ENCODE assay signal across 8 cellular contexts in the genomic region with DNA sequence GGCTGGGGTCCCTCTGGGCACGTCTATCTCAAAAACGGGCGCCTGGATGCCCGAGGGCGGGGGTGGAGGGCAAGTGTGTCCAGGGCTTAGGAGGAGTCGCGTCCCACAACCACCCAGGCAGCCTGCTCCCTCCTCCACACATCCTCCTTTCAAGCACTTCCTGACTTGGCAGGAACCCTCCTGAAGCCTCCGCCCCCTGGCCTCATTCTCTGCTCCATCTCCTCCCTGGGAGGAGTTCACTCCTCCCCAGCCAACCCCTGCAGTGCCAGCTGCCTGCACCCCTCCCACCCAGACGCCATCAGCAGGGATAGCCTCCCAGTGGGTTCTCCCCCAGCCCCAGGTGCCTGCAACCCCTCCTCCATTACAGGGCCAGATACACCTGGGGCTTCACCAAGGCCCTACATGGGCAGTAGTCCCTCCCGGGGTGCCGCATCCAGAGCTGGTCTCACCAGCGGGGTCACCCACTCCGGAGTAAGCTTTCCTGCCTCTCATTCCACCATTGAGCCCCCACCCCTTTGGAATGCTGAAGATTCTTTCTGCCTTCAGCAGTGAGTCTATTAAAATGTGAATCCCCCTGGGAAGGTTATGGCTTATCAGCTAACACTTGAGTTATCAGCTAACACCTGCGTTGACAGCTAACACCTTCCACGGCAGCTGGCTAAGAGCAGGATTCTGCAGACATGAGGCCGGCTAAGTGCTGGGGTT. TPM values are rescaled to one million over a fixed set of nuclear protein-coding genes. Genes with fewer than 3 reads are reported as not detected.
DNase-seq lines count a peak whose midpoint lies in the region; ATAC-seq and TF ChIP-seq lines count a peak whose summit lies in the region.

No MANE protein-coding gene starts in this region.

- no peak for TF ChIP-seq CTCF in AG10803 (conservative IDR thresholded peaks at IDR 0.05; ENCODE audit: low read length)
- no peak for TF ChIP-seq CTCF in HCT116 (IDR thresholded peaks at IDR 0.05 in 2 of 3, conservative IDR thresholded peaks at IDR 0.05 in 1 of 3; ENCODE audit: borderline replicate concordance in 1 of 3, insufficient read depth in 1 of 3, low read depth in 2 of 3, low read length in 2 of 3)
- no peak for TF ChIP-seq CTCF in nephron progenitor cell (IDR thresholded peaks at IDR 0.05)
- no peak for TF ChIP-seq CTCF in uterus (IDR thresholded peaks at IDR 0.05)

- peaks cover 7 to 18% of the 10 kb centered on the region in 2 experiments; a peak in 3 of 4 replicates for H3K4me1 ChIP-seq in HCT116 (ENCODE audit: control insufficient read depth in 1 of 2, insufficient read depth in 2 of 2, low read length in 2 of 2)
- peaks cover 0 to 38% of the 10 kb centered on the region in 2 donors for H3K4me1 ChIP-seq in uterus

- intact Hi-C loops in HCT116 (cut with micrococcal nuclease) (no loop called here), uterus (cut with DNase I; ENCODE audit: low total_unique reads) (no loop called here)

- no peaks in the 10 kb centered on the region for H3K27me3 Mint-ChIP-seq in nephron progenitor cell (ENCODE audit: low read depth, poor library complexity)

- H3K4me2 ChIP-seq in HCT116 (ENCODE audit: low read length), result peak overlapping the region; percentile 33

- H3K4me1 Mint-ChIP-seq in nephron progenitor cell, result peaks cover 76% of the 10 kb centered on the region

- no peaks in the 10 kb centered on the region for H3K9me3 Mint-ChIP-seq in nephron progenitor cell

- CTCF ChIA-PET in HCT116 (lab: Charles Lee), result interaction anchor here (2.4 kb wide), 1 partner anchor 87 kb away, joined by 6 read pairs; no protein-coding TSS in a partner anchor

- DNase-seq in AG10803 (ENCODE audit: low read depth) (peak; percentile 65), HCT116 (ENCODE audit: low read depth, low spot score) (no peak), NCI-H526 treated with DMSO at 0.1 percent for 48 hours (lab: John Stamatoyannopoulos, UW) (peak; percentile 24), epidermal melanocyte (ENCODE audit: insufficient read length, low spot score) (peak; percentile 55), nephron progenitor cell (peak; percentile 49), uterus (peak; percentile 77 to 84)
- peak; percentile 44 for DNase-seq in activated CD8-positive, alpha-beta memory T cell treated with anti-CD3 and anti-CD28 coated beads, Interleukin-2, amount 50 U/mL, for 4 hours

- H2AFZ ChIP-seq in HCT116 (ENCODE audit: low read depth, low read length, poor library complexity, severe bottlenecking), result no peak overlapping the region

- ATAC-seq in HCT116 (peak; percentile 70), GM21723 (IDR thresholded peaks at IDR 0.05; ENCODE audit: unreplicated experiment) (no peak)

- H3K79me2 ChIP-seq in HCT116 (ENCODE audit: insufficient read depth, low read length), result no peaks in the 10 kb centered on the region

- no peak overlapping the region for H3K9ac ChIP-seq in HCT116 (ENCODE audit: low read length)

- no peaks in the 10 kb centered on the region for H3K9me2 ChIP-seq in HCT116 (ENCODE audit: insufficient read depth)

- no TSS peak for BruUV-seq in HCT116 (replicated peaks; lab: Mats Ljungman, UMichigan)

- H3K9me3 ChIP-seq in HCT116 (ENCODE audit: control insufficient read depth in 1 of 2, insufficient read depth in 1 of 2, low read depth in 1 of 2, low read length in 2 of 2) (no peaks in the 10 kb centered on the region), uterus (no peaks in the 10 kb centered on the region)

- no peak for TF ChIP-seq POLR2A in HCT116 (IDR thresholded peaks at IDR 0.05; ENCODE audit: borderline replicate concordance, extremely low read depth, insufficient read depth, insufficient read length)
- no peak for TF ChIP-seq POLR2A in uterus (IDR thresholded peaks at IDR 0.05)

- no peaks in the 10 kb centered on the region for H4K20me1 ChIP-seq in HCT116 (ENCODE audit: insufficient read depth)

- H3K4me3 Mint-ChIP-seq in nephron progenitor cell, result no peak overlapping the region

- H3K4me3 ChIP-seq in AG10803 (ENCODE audit: low read length), result no peak overlapping the region; the same call in 1 of the 2 replicates
- H3K4me3 ChIP-seq in HCT116 (replicated peaks in 1 of 2; ENCODE audit: low read depth in 1 of 2, low read length in 2 of 2), result no peak overlapping the region
- H3K4me3 ChIP-seq in uterus, result no peak overlapping the region

- H3K36me3 ChIP-seq in HCT116 (ENCODE audit: control insufficient read depth in 1 of 2, insufficient read depth in 2 of 2, low read length in 2 of 2), result no peaks in the 10 kb centered on the region
- H3K36me3 ChIP-seq in uterus, result no peaks in the 10 kb centered on the region

- no peak overlapping the region for H3K27ac Mint-ChIP-seq in nephron progenitor cell

- H3K36me3 Mint-ChIP-seq in nephron progenitor cell (ENCODE audit: low read depth), result no peaks in the 10 kb centered on the region

- no peaks in the 10 kb centered on the region for H3K27me3 ChIP-seq in HCT116 (ENCODE audit: insufficient read depth, low read length)
- H3K27me3 ChIP-seq in uterus, result no peaks in the 10 kb centered on the region

- no peak for TF ChIP-seq RAD21 in HCT116 (IDR thresholded peaks at IDR 0.05; ENCODE audit: low read depth)

- peak overlapping the region; percentile 25; the same call in 1 of the 2 replicates for H3K27ac ChIP-seq in HCT116 (ENCODE audit: low read depth, low read length)
- no peak overlapping the region for H3K27ac ChIP-seq in uterus

- POLR2A ChIA-PET in HCT116 (lab: Charles Lee), result no interaction called here

- RAD21 ChIA-PET in HCT116 (lab: Charles Lee; ENCODE audit: low non-redundant PET in 1 of 2, low total read pairs in 2 of 2, uncharacterized antibody in 2 of 2, unreplicated experiment in 2 of 2), result no interaction called here

TF ChIP-seq in HCT116, 20 proteins besides CTCF, POLR2A, EP300 and RAD21 (continues in another document):
- TF ChIP-seq YY1 (IDR thresholded peaks at IDR 0.05; ENCODE audit: extremely low read depth, insufficient replicate concordance, low read depth, low read length) (no peak), ZFX (IDR thresholded peaks at IDR 0.05) (no peak), ELF1 (IDR thresholded peaks at IDR 0.05; ENCODE audit: borderline replicate concordance, low read depth) (no peak), SP1 (IDR thresholded peaks at IDR 0.05; ENCODE audit: low read depth) (no peak), EGR1 (IDR thresholded peaks at IDR 0.05; ENCODE audit: low read depth) (no peak), EZH2 (IDR thresholded peaks at IDR 0.05) (no peak), SIN3A (IDR thresholded peaks at IDR 0.05; ENCODE audit: low read depth) (no peak), ZNF274 (IDR thresholded peaks at IDR 0.05; ENCODE audit: low read depth, low read length) (no peak), CBX3 (IDR thresholded peaks at IDR 0.05; ENCODE audit: low read depth) (no peak), TCF7L2 (IDR thresholded peaks at IDR 0.05; ENCODE audit: borderline replicate concordance, extremely low read depth, insufficient read depth, insufficient read length) (no peak), EZH2phosphoT487 (IDR thresholded peaks at IDR 0.05; ENCODE audit: borderline replicate concordance) (no peak), FOSL1 (IDR thresholded peaks at IDR 0.05; ENCODE audit: low read depth) (no peak), SRF (IDR thresholded peaks at IDR 0.05; ENCODE audit: low read depth) (no peak), JUND (IDR thresholded peaks at IDR 0.05) (no peak), CEBPB (IDR thresholded peaks at IDR 0.05; ENCODE audit: low read depth) (no peak), POLR2AphosphoS5 (IDR thresholded peaks at IDR 0.05; ENCODE audit: low read depth, low read length) (no peak)
- TF ChIP-seq, protein P1, sequence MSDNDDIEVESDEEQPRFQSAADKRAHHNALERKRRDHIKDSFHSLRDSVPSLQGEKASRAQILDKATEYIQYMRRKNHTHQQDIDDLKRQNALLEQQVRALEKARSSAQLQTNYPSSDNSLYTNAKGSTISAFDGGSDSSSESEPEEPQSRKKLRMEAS (IDR thresholded peaks at IDR 0.05), result no peak
- TF ChIP-seq, protein P2, sequence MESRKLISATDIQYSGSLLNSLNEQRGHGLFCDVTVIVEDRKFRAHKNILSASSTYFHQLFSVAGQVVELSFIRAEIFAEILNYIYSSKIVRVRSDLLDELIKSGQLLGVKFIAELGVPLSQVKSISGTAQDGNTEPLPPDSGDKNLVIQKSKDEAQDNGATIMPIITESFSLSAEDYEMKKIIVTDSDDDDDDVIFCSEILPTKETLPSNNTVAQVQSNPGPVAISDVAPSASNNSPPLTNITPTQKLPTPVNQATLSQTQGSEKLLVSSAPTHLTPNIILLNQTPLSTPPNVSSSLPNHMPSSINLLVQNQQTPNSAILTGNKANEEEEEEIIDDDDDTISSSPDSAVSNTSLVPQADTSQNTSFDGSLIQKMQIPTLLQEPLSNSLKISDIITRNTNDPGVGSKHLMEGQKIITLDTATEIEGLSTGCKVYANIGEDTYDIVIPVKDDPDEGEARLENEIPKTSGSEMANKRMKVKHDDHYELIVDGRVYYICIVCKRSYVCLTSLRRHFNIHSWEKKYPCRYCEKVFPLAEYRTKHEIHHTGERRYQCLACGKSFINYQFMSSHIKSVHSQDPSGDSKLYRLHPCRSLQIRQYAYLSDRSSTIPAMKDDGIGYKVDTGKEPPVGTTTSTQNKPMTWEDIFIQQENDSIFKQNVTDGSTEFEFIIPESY (IDR thresholded peaks at IDR 0.05; ENCODE audit: extremely low read depth, insufficient replicate concordance, low read length), result no peak

RNA-seq across cellular contexts. Expression of a gene that starts 24.4 kb away (rescaled TPM):
- total RNA-seq in HCT116 (2021; ENCODE audit: unreplicated experiment), result 19.0 TPM
- 20.5 and 27.1 TPM in 2 replicates for polyA plus RNA-seq in HCT116 (2012)
- total RNA-seq in uterus, result 10 to 100 TPM in 1 of 4 donors, 1 to 10 TPM in 1, not detected in 2; 5.0 to 12.9 TPM
